25 cellular contexts compared by ENCODE assay signal in the genomic region with DNA sequence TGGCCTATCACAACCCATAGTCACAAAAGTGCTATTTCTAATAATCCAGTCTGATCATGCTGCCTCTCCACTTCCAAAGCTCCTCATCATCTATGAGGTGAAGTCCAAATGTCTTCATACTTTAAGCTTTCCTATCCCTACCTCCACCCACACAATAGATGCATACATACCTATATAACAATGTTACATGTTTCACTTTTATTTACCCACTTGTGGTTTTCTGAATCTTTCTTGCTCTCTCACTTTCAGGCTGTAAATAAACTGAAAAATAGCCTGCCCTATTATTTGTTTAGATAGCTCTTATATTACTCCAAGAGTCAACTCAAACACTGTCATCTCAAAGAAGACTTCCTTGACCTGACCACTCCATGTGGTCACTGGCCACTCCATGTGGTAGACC.
A peak's percentile ranks its signal among the peaks of the same experiment; 100 is the strongest.
DNase-seq lines count a peak whose midpoint lies in the region; ATAC-seq, FAIRE-seq and TF ChIP-seq lines count a peak whose summit lies in the region.
"Had no signal": no experiment of that assay in that cellular context is flagged by ENCODE, and none has a peak within 500 bp of the region (broad histone marks: within the 10 kb centered on the region; RNA-seq: fewer than 3 reads in every experiment).

No MANE protein-coding gene starts in this region.

- FAIRE-seq in HTR-8/SVneo (lab: Jason Lieb, UNC), result no peak
- FAIRE-seq: A549, D721Med, GM12878, GM12892, GM19239 had no signal

- H3F3A ChIP-seq in MM.1S (ENCODE audit: insufficient read depth, low read length) (0 out of 2 replicates have a peak, but pooled peaks cover 3% of the 10 kb centered on the region), PC-3 (ENCODE audit: low read length, unreplicated experiment) (no peaks in the 10 kb centered on the region)

- no peaks in the 10 kb centered on the region for H3K36me3 ChIP-seq in MM.1S (replicated peaks; ENCODE audit: insufficient read depth, low read length)
- H3K36me3 ChIP-seq in PC-3 (ENCODE audit: low read depth, low read length), result no peaks in the 10 kb centered on the region
- H3K36me3 ChIP-seq: BLaER1 treated with 17β-estradiol and CSF1 and Interleukin-3, amounts not matched to agents 10 nM and 100 nM had no signal

- TF ChIP-seq CTCF in MM.1S (IDR thresholded peaks at IDR 0.05; ENCODE audit: low read length) (no peak), PC-3 (conservative IDR thresholded peaks at IDR 0.05; ENCODE audit: low read depth, low read length) (no peak)

- H3K4me1 ChIP-seq in MM.1S (ENCODE audit: low read length) (peaks cover 20% of the 10 kb centered on the region), PC-3 (ENCODE audit: insufficient read depth, low read length) (peaks cover 13% of the 10 kb centered on the region)
- H3K4me1 ChIP-seq: A549; BLaER1 treated with 17β-estradiol and CSF1 and Interleukin-3, amounts not matched to agents 10 nM and 100 nM; Caco-2 had no signal

- DNase-seq in DMS53 (lab: John Stamatoyannopoulos, UW) (peak; percentile 26), DMS53 treated with DMSO at 0.1 percent for 48 hours (lab: John Stamatoyannopoulos, UW; ENCODE audit: unreplicated experiment) (no peak), MM.1S (peak; percentile 60), PC-3 (peak; percentile 46), DMS114 treated with DMSO at 0.1 percent for 48 hours (lab: John Stamatoyannopoulos, UW; ENCODE audit: unreplicated experiment) (no peak), HTR-8/SVneo (ENCODE audit: insufficient read length, low spot score) (no peak)
- DNase-seq: AML-193; Caco-2; Calu3; CD4-positive, alpha-beta T cell; CD8-positive, alpha-beta T cell; DMS153; DMS79; DND-41; EL; GDM1 had no signal

- H3K9ac ChIP-seq in MM.1S (ENCODE audit: low read length) (no peak overlapping the region), PC-3 (ENCODE audit: low read length) (no peak overlapping the region)
- H3K9ac ChIP-seq: BLaER1 treated with 17β-estradiol and CSF1 and Interleukin-3, amounts not matched to agents 10 nM and 100 nM had no signal

- CTCF ChIA-PET in PC-3 (lab: Charles Lee), result no interaction called here

- H3K9me2 ChIP-seq in MM.1S (replicated peaks; ENCODE audit: insufficient read depth, low read length) (no peaks in the 10 kb centered on the region), PC-3 (replicated peaks; ENCODE audit: low read length) (no peaks in the 10 kb centered on the region)

- H3K9me3 ChIP-seq in MM.1S (replicated peaks; ENCODE audit: insufficient read depth, low read length) (no peaks in the 10 kb centered on the region), PC-3 (ENCODE audit: low read length) (no peaks in the 10 kb centered on the region)
- H3K9me3 ChIP-seq: A549, Caco-2 had no signal

- H3K4me2 ChIP-seq in MM.1S (ENCODE audit: low read depth, low read length), result peak overlapping the region; percentile 35
- no peak overlapping the region for H3K4me2 ChIP-seq in PC-3 (ENCODE audit: low read length)
- H3K4me2 ChIP-seq: A549; BLaER1 treated with 17β-estradiol and CSF1 and Interleukin-3, amounts not matched to agents 10 nM and 100 nM had no signal

- POLR2A ChIA-PET in PC-3 (lab: Charles Lee; ENCODE audit: unreplicated experiment), result no interaction called here

- intact Hi-C loops in PC-3 (cut with micrococcal nuclease), result no loop called here

- ATAC-seq in GM18498 (IDR thresholded peaks at IDR 0.05; ENCODE audit: unreplicated experiment) (peak; percentile 60), PC-3 (peak; percentile 37)
- ATAC-seq: A549; CD8-positive, alpha-beta T cell; GM12878 had no signal

- H3K27me3 ChIP-seq in MM.1S (replicated peaks; ENCODE audit: insufficient read depth, low read length) (no peaks in the 10 kb centered on the region), PC-3 (ENCODE audit: low read length) (no peaks in the 10 kb centered on the region)
- H3K27me3 ChIP-seq: BLaER1 treated with 17β-estradiol and CSF1 and Interleukin-3, amounts not matched to agents 10 nM and 100 nM had no signal

- H2AFZ ChIP-seq in MM.1S (ENCODE audit: low read length), result no peak overlapping the region
- H2AFZ ChIP-seq in PC-3 (ENCODE audit: low read length), result no peak overlapping the region

- H3K79me2 ChIP-seq in MM.1S (ENCODE audit: low read length), result no peaks in the 10 kb centered on the region
- H3K79me2 ChIP-seq in PC-3 (ENCODE audit: low read length), result no peaks in the 10 kb centered on the region

- BruUV-seq in PC-3 (replicated peaks; lab: Mats Ljungman, UMichigan), result no TSS peak

- peak overlapping the region; percentile 17; the same call in 1 of the 2 replicates for H3K27ac ChIP-seq in MM.1S (ENCODE audit: low read length)
- H3K27ac ChIP-seq in PC-3 (ENCODE audit: low read length), result no peak overlapping the region
- H3K27ac ChIP-seq: 22Rv1; A549; BLaER1 treated with 17β-estradiol and CSF1 and Interleukin-3, amounts not matched to agents 10 nM and 100 nM; C4-2B had no signal

- H4K20me1 ChIP-seq in MM.1S (ENCODE audit: insufficient read depth, low read length) (no peaks in the 10 kb centered on the region), PC-3 (ENCODE audit: low read length) (no peaks in the 10 kb centered on the region)
- H4K20me1 ChIP-seq: BLaER1 treated with 17β-estradiol and CSF1 and Interleukin-3, amounts not matched to agents 10 nM and 100 nM had no signal

- H3K4me3 ChIP-seq in MM.1S (ENCODE audit: low read length), result no peak overlapping the region
- no peak overlapping the region for H3K4me3 ChIP-seq in PC-3 (ENCODE audit: low read length)
- H3K4me3 ChIP-seq: A549; BLaER1 treated with 17β-estradiol and CSF1 and Interleukin-3, amounts not matched to agents 10 nM and 100 nM; GM12878 had no signal

Comparison
In these comparisons a context has a peak if more than half of its experiments do, and no peak if none do; other contexts are left out.
1. DNase-seq: peak in DMS53 (single experiment), MM.1S (single experiment) and PC-3 (single experiment); none in DMS53 treated with DMSO at 0.1 percent for 48 hours (single experiment), DMS114 treated with DMSO at 0.1 percent for 48 hours (single experiment) and HTR-8/SVneo (single experiment).